Comparison of ENCODE assay signal across 27 cellular contexts in genomic region chr15:29083161-29083560, GRCh38.
"Had no signal": no experiment of that assay in that cellular context is flagged by ENCODE, and none has a peak within 500 bp of the region (broad histone marks: within the 10 kb centered on the region; RNA-seq: fewer than 3 reads in every experiment).

No MANE protein-coding gene starts in this region.

- H3K27ac ChIP-seq: colonic mucosa, epithelial cell of prostate, esophagus squamous epithelium, gastrocnemius medialis, heart right ventricle, left lung, lower lobe of right lung had no signal

- FAIRE-seq: endometrium, islet of Langerhans, keratinocyte had no signal

- H3K27ac Mint-ChIP-seq: dendritic cell treated with granulocyte-macrophage colony-stimulating factor and Interleukin-4, amounts not matched to agents 40 ng/mL and 50 ng/mL, for 4 days; effector memory CD8-positive, alpha-beta T cell; endodermal cell; mesothelial cell of epicardium had no signal

- DNase-seq: colonic mucosa; cortex of kidney; effector CD8-positive, alpha-beta T cell; effector memory CD8-positive, alpha-beta T cell; endodermal cell; erythroblast; esophagus squamous epithelium; foreskin fibroblast; foreskin melanocyte; gastrocnemius medialis; glutamatergic neuron; heart right ventricle; hippocampal formation; left cardiac atrium; left lung; left ventricle myocardium superior; lower lobe of right lung; mesenchymal stem cell; mucosa of descending colon; naive B cell had no signal

- H3K36me3 Mint-ChIP-seq: naive B cell had no signal

- H3K4me3 Mint-ChIP-seq: dendritic cell treated with granulocyte-macrophage colony-stimulating factor and Interleukin-4, amounts not matched to agents 40 ng/mL and 50 ng/mL, for 4 days; effector memory CD8-positive, alpha-beta T cell; endodermal cell; mesothelial cell of epicardium; naive B cell had no signal

- H3K4me3 ChIP-seq: colonic mucosa, esophagus squamous epithelium, gastrocnemius medialis, heart right ventricle, left lung, lower lobe of right lung, mucosa of descending colon had no signal

- H3K9me3 ChIP-seq: colonic mucosa, esophagus squamous epithelium, gastrocnemius medialis, lower lobe of right lung, mucosa of descending colon had no signal

- H3K4me1 Mint-ChIP-seq: mesothelial cell of epicardium had no signal

- H3K27me3 ChIP-seq: colonic mucosa, esophagus squamous epithelium, gastrocnemius medialis, left lung had no signal

- H3K27me3 Mint-ChIP-seq: dendritic cell treated with granulocyte-macrophage colony-stimulating factor and Interleukin-4, amounts not matched to agents 40 ng/mL and 50 ng/mL, for 4 days; effector memory CD8-positive, alpha-beta T cell had no signal

- H3K4me1 ChIP-seq: colonic mucosa, esophagus squamous epithelium, gastrocnemius medialis, heart right ventricle, left lung, lower lobe of right lung had no signal

- H3K36me3 ChIP-seq: colonic mucosa, esophagus squamous epithelium, gastrocnemius medialis, heart right ventricle, left lung, lower lobe of right lung had no signal

- ATAC-seq: effector memory CD8-positive, alpha-beta T cell; esophagus mucosa; gastrocnemius medialis; heart right ventricle; left cardiac atrium; left lung; left ventricle myocardium superior; lower lobe of right lung; mucosa of descending colon had no signal

- H3K9me3 Mint-ChIP-seq: dendritic cell treated with granulocyte-macrophage colony-stimulating factor and Interleukin-4, amounts not matched to agents 40 ng/mL and 50 ng/mL, for 4 days had no signal
